Comparison of ENCODE assay signal across 1 cellular context in genomic region chr2:38708900-38709321, GRCh38.
A peak's percentile ranks its signal among the peaks of the same experiment; 100 is the strongest.
TF ChIP-seq lines count a peak whose summit lies in the region.

No MANE protein-coding gene starts in this region.

TF ChIP-seq in H1, 55 proteins besides CTCF, POLR2A, EP300 and RAD21:
- TF ChIP-seq CTBP2 (IDR thresholded peaks at IDR 0.05; ENCODE audit: borderline replicate concordance, insufficient read depth, insufficient read length, low read length) (no peak), YY1 (IDR thresholded peaks at IDR 0.05; ENCODE audit: low read depth, low read length) (0 out of 2 replicates have a peak, but pooled peaks have one; percentile 5)
TF ChIP-seq in H1: peak in this region for 1.
